In genomic region chr6:47690791-47691190, GRCh38 we compare ENCODE assay signal across 35 cellular contexts. TPM values are rescaled to one million over a fixed set of nuclear protein-coding genes. Genes with fewer than 3 reads are reported as not detected.
"Had no signal": no experiment of that assay in that cellular context is flagged by ENCODE, and none has a peak within 500 bp of the region (broad histone marks: within the 10 kb centered on the region; RNA-seq: fewer than 3 reads in every experiment).

No MANE protein-coding gene starts in this region.

- H3K36me3 ChIP-seq: brain microvascular endothelial cell, heart left ventricle, right atrium auricular region, uterus had no signal

- DNase-seq: activated CD4-positive, alpha-beta memory T cell treated with anti-CD3 and anti-CD28 coated beads for 36 hours; activated CD4-positive, alpha-beta T cell treated with anti-CD3 and anti-CD28 coated beads, Interleukin-2, amount 10 ng/mL, durations not matched to agents 24 days and 14 days; activated CD4-positive, CD25-positive, alpha-beta regulatory T cell treated with anti-CD3 and anti-CD28 coated beads, Interleukin-2, amount 50 U/mL, for 72 hours; activated CD8-positive, alpha-beta memory T cell treated with anti-CD3 and anti-CD28 coated beads, Interleukin-2, amount 50 U/mL, for 48 hours; activated gamma-delta T cell treated with Interleukin-2 at 50 U/mL for 16 hours; activated naive CD4-positive, alpha-beta T cell treated with anti-CD3 and anti-CD28 coated beads, Interleukin-2, amount 50 U/mL, for 16 hours; activated T-cell treated with anti-CD3 and anti-CD28 coated beads, Interleukin-2, amount 50 U/mL, for 24 hours; amniotic stem cell; brain microvascular endothelial cell; caudate nucleus; foreskin keratinocyte; heart left ventricle; hypothalamus; immature natural killer cell; kidney; left colon; naive B cell; nucleus accumbens; stimulated activated CD4-positive, alpha-beta T cell treated with anti-CD3 and anti-CD28 coated beads, Interleukin-1b, Interleukin-23, amount 100 ng/mL, for 48 hours; stimulated activated CD4-positive, alpha-beta T cell treated with anti-CD3 and anti-CD28 coated beads, Interleukin-4, amount 100 ng/mL, for 4 hours; stimulated activated CD8-positive, alpha-beta memory T cell treated with anti-CD3 and anti-CD28 coated beads, Interleukin-4, amount 100 ng/mL, for 48 hours; stimulated activated naive CD8-positive, alpha-beta T cell treated with anti-CD3 and anti-CD28 coated beads, Interleukin-15, amount 100 ng/mL, for 72 hours; substantia nigra; T1000; uterus had no signal

- H3K9me3 ChIP-seq: heart left ventricle, right atrium auricular region, uterus had no signal

- H3K27ac ChIP-seq: brain microvascular endothelial cell, foreskin keratinocyte, heart left ventricle, right atrium auricular region, uterus had no signal

- H3K9me3 Mint-ChIP-seq: activated CD4-positive, alpha-beta memory T cell treated with anti-CD3 and anti-CD28 coated beads for 36 hours; activated CD4-positive, alpha-beta T cell treated with anti-CD3 and anti-CD28 coated beads, Interleukin-2, amount 10 ng/mL, durations not matched to agents 24 days and 14 days; activated T-cell treated with anti-CD3 and anti-CD28 coated beads, Interleukin-2, amount 50 U/mL, for 24 hours; immature natural killer cell; mesothelial cell of epicardium; naive B cell; stimulated activated memory B cell treated with anti-CD40 and anti-IgM and Interleukin-4, amounts not matched to agents 10 μg/mL and 1 μg/mL and 100 μg/mL, for 72 hours; stimulated activated naive CD8-positive, alpha-beta T cell treated with anti-CD3 and anti-CD28 coated beads, Interleukin-15, amount 100 ng/mL, for 72 hours; type B pancreatic cell had no signal

- H3K27ac Mint-ChIP-seq: activated CD4-positive, alpha-beta memory T cell treated with anti-CD3 and anti-CD28 coated beads for 36 hours; activated CD4-positive, alpha-beta T cell treated with anti-CD3 and anti-CD28 coated beads, Interleukin-2, amount 10 ng/mL, durations not matched to agents 24 days and 14 days; activated T-cell treated with anti-CD3 and anti-CD28 coated beads, Interleukin-2, amount 50 U/mL, for 24 hours; immature natural killer cell; mesothelial cell of epicardium; stimulated activated memory B cell treated with anti-CD40 and anti-IgM and Interleukin-4, amounts not matched to agents 10 μg/mL and 1 μg/mL and 100 μg/mL, for 72 hours; stimulated activated naive CD8-positive, alpha-beta T cell treated with anti-CD3 and anti-CD28 coated beads, Interleukin-15, amount 100 ng/mL, for 72 hours; type B pancreatic cell had no signal

- H3K36me3 Mint-ChIP-seq: activated CD4-positive, alpha-beta memory T cell treated with anti-CD3 and anti-CD28 coated beads for 36 hours; immature natural killer cell; mesothelial cell of epicardium; stimulated activated memory B cell treated with anti-CD40 and anti-IgM and Interleukin-4, amounts not matched to agents 10 μg/mL and 1 μg/mL and 100 μg/mL, for 72 hours; type B pancreatic cell had no signal

- H3K4me3 Mint-ChIP-seq: activated CD4-positive, alpha-beta memory T cell treated with anti-CD3 and anti-CD28 coated beads for 36 hours; activated CD4-positive, alpha-beta T cell treated with anti-CD3 and anti-CD28 coated beads, Interleukin-2, amount 10 ng/mL, durations not matched to agents 24 days and 14 days; activated T-cell treated with anti-CD3 and anti-CD28 coated beads, Interleukin-2, amount 50 U/mL, for 24 hours; immature natural killer cell; mesothelial cell of epicardium; stimulated activated memory B cell treated with anti-CD40 and anti-IgM and Interleukin-4, amounts not matched to agents 10 μg/mL and 1 μg/mL and 100 μg/mL, for 72 hours; stimulated activated naive CD8-positive, alpha-beta T cell treated with anti-CD3 and anti-CD28 coated beads, Interleukin-15, amount 100 ng/mL, for 72 hours; type B pancreatic cell had no signal

- H3K4me3 ChIP-seq: heart left ventricle, right atrium auricular region, smooth muscle cell, uterus had no signal

- H3K27me3 Mint-ChIP-seq: activated CD4-positive, alpha-beta memory T cell treated with anti-CD3 and anti-CD28 coated beads for 36 hours; type B pancreatic cell had no signal

- H3K4me1 Mint-ChIP-seq: activated CD4-positive, alpha-beta T cell treated with anti-CD3 and anti-CD28 coated beads, Interleukin-2, amount 10 ng/mL, durations not matched to agents 24 days and 14 days; immature natural killer cell; mesothelial cell of epicardium; naive B cell; stimulated activated memory B cell treated with anti-CD40 and anti-IgM and Interleukin-4, amounts not matched to agents 10 μg/mL and 1 μg/mL and 100 μg/mL, for 72 hours; stimulated activated naive CD8-positive, alpha-beta T cell treated with anti-CD3 and anti-CD28 coated beads, Interleukin-15, amount 100 ng/mL, for 72 hours had no signal

- H3K4me1 ChIP-seq: foreskin keratinocyte, right atrium auricular region, uterus had no signal

- H3K27me3 ChIP-seq: brain microvascular endothelial cell, foreskin keratinocyte, heart left ventricle, right atrium auricular region, uterus had no signal

- ATAC-seq: esophagus mucosa; heart left ventricle; stimulated activated memory B cell treated with anti-CD40 and anti-IgM and Interleukin-4, amounts not matched to agents 10 μg/mL and 1 μg/mL and 100 μg/mL, for 72 hours; stimulated activated naive CD8-positive, alpha-beta T cell treated with anti-CD3 and anti-CD28 coated beads, Interleukin-15, amount 100 ng/mL, for 72 hours had no signal

RNA-seq across cellular contexts. Expression of gene ADGRF4, which starts 7.6 kb away (rescaled TPM):
- total RNA-seq: activated CD4-positive, alpha-beta memory T cell treated with anti-CD3 and anti-CD28 coated beads for 36 hours; activated CD4-positive, alpha-beta T cell treated with anti-CD3 and anti-CD28 coated beads, Interleukin-2, amount 10 ng/mL, durations not matched to agents 24 days and 14 days; activated CD8-positive, alpha-beta memory T cell treated with anti-CD3 and anti-CD28 coated beads for 36 hours; endothelial cell of umbilical vein; kidney; pulmonary artery endothelial cell had no signal
- polyA plus RNA-seq: endothelial cell of umbilical vein, immature natural killer cell, neural cell had no signal
